ENCODE assay signal across 12 cellular contexts in the genomic region with DNA sequence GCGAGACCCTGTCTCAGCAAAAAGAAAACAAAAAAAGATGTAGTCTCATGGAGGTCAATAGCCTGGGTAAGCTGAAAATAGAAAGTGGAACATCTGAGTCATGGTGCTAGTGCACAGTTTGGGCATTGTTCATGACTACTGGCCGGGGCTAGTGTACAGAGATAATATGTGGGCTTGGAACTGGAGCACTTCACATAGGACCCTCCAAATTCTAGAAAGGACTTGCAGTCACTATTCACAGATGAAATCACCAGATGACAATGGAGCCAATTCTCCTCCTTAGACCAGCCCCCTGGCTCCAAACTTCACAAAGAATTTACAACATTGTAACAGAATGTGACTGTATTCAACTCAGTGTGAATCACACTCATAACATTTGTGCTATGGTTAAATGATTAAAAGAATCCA.
DNase-seq lines count a peak whose midpoint lies in the region; ATAC-seq and TF ChIP-seq lines count a peak whose summit lies in the region.
"Had no signal": no experiment of that assay in that cellular context is flagged by ENCODE, and none has a peak within 500 bp of the region (broad histone marks: within the 10 kb centered on the region; RNA-seq: fewer than 3 reads in every experiment).

No MANE protein-coding gene starts in this region.

- no peak overlapping the region for H3K18ac ChIP-seq in H9 (ENCODE audit: insufficient read length, low read depth, low read length)

- no peaks in the 10 kb centered on the region; a peak in 1 of 7 replicates for H3K36me3 Mint-ChIP-seq in H9 (ENCODE audit: insufficient read depth in 1 of 3, low read depth in 3 of 3)

- no peaks in the 10 kb centered on the region for H4K20me1 ChIP-seq in H9 (ENCODE audit: control insufficient read depth, insufficient read depth, insufficient read length)

- H3K4me3 Mint-ChIP-seq in H9: no peak overlapping the region
- H3K4me3 Mint-ChIP-seq: stimulated activated naive CD8-positive, alpha-beta T cell treated with anti-CD3 and anti-CD28 coated beads, Interleukin-15, amount 100 ng/mL, for 72 hours had no signal

- H2AFZ ChIP-seq in H9 (ENCODE audit: low read length): no peak overlapping the region

- H3K79me2 ChIP-seq in H9 (ENCODE audit: insufficient read depth, low read length): no peaks in the 10 kb centered on the region

- H3K27ac ChIP-seq in H9 (ENCODE audit: insufficient read length, low read depth, low read length) (no peak overlapping the region), stomach (no peak overlapping the region)
- H3K27ac ChIP-seq: HL-60, RWPE1 had no signal

- no peak overlapping the region for H3K27ac Mint-ChIP-seq in H9
- H3K27ac Mint-ChIP-seq: stimulated activated naive CD8-positive, alpha-beta T cell treated with anti-CD3 and anti-CD28 coated beads, Interleukin-15, amount 100 ng/mL, for 72 hours had no signal

- no peak overlapping the region for H3K14ac ChIP-seq in H9 (ENCODE audit: insufficient read depth, low read length)

- H3K36me3 ChIP-seq in H7 (replicated peaks; ENCODE audit: control insufficient read depth, insufficient read depth, low read length) (no peaks in the 10 kb centered on the region), stomach (no peaks in the 10 kb centered on the region)

- no peak overlapping the region for H2BK120ac ChIP-seq in H9 (ENCODE audit: low read depth, low read length, poor library complexity, severe bottlenecking)

- no peak overlapping the region for H4K5ac ChIP-seq in H9 (ENCODE audit: insufficient read length, low read depth, low read length)

- no peak overlapping the region for H2BK5ac ChIP-seq in H9 (ENCODE audit: insufficient read length, low read length)

- no peaks in the 10 kb centered on the region for H3K9me3 Mint-ChIP-seq in H9
- H3K9me3 Mint-ChIP-seq: stimulated activated naive CD8-positive, alpha-beta T cell treated with anti-CD3 and anti-CD28 coated beads, Interleukin-15, amount 100 ng/mL, for 72 hours had no signal

- H4K8ac ChIP-seq in H9 (replicated peaks; ENCODE audit: insufficient read length, low read depth, low read length): no peak overlapping the region

- ATAC-seq in SK-N-SH treated with all-trans-retinoic acid at 6 μM for 48 hours (peak; percentile 63), HG03108 (IDR thresholded peaks at IDR 0.05; ENCODE audit: unreplicated experiment) (no peak)

- no peak overlapping the region for H3K23ac ChIP-seq in H9 (ENCODE audit: insufficient read length, low read depth, low read length)

- no peak overlapping the region for H2BK12ac ChIP-seq in H9 (ENCODE audit: insufficient read length, low read depth, low read length)

- H3K79me1 ChIP-seq in H9 (ENCODE audit: insufficient read depth, low read depth, low read length, poor library complexity, severe bottlenecking): no peaks in the 10 kb centered on the region

- no peak overlapping the region for H3K4ac ChIP-seq in H9 (ENCODE audit: low read depth, low read length)

- TF ChIP-seq EP300 in stomach (IDR thresholded peaks at IDR 0.05): no peak

- no peaks in the 10 kb centered on the region for H3K23me2 ChIP-seq in H9 (ENCODE audit: insufficient read length, low read depth, low read length, poor library complexity, severe bottlenecking)

- no peak overlapping the region for H4K91ac ChIP-seq in H9 (ENCODE audit: insufficient read length, low read depth, low read length)

- no peaks in the 10 kb centered on the region for H3K27me3 ChIP-seq in H7 (ENCODE audit: control insufficient read depth, insufficient read depth, low read length)
- no peaks in the 10 kb centered on the region for H3K27me3 ChIP-seq in H9 (ENCODE audit: insufficient read depth, low read length)
- no peaks in the 10 kb centered on the region for H3K27me3 ChIP-seq in stomach

- H2BK15ac ChIP-seq in H9 (ENCODE audit: low read depth, low read length): no peak overlapping the region

- no peak overlapping the region for H3K56ac ChIP-seq in H9 (ENCODE audit: insufficient read length, low read depth, low read length)

- no peak overlapping the region for H3K9ac ChIP-seq in H9 (ENCODE audit: extremely low read depth, insufficient read length, low read length)

- DNase-seq in Daoy (ENCODE audit: low read depth): peak; percentile 15
- DNase-seq in HFF-Myc (ENCODE audit: extremely low read depth, low read depth): peak; percentile 15
- peak; percentile 89 for DNase-seq in kidney glomerular epithelial cell (lab: John Stamatoyannopoulos, UW)
- DNase-seq in H7: no peak
- DNase-seq in H9: no peak
- no peak for DNase-seq in stomach
- DNase-seq: activated T-cell treated with anti-CD3 and anti-CD28 coated beads, Interleukin-2, amount 50 U/mL, for 1 hour; stimulated activated naive CD8-positive, alpha-beta T cell treated with anti-CD3 and anti-CD28 coated beads, Interleukin-15, amount 100 ng/mL, for 72 hours had no signal

- no peak overlapping the region for H3K4me3 ChIP-seq in HFF-Myc (replicated peaks; ENCODE audit: low read depth, low read length)
- H3K4me3 ChIP-seq in H7 (ENCODE audit: insufficient read depth, low read depth, low read length): no peak overlapping the region
- H3K4me3 ChIP-seq in stomach: no peak overlapping the region

- no peak overlapping the region for H3T11ph ChIP-seq in H9 (ENCODE audit: low read length)

- TF ChIP-seq CTCF in HFF-Myc (IDR thresholded peaks at IDR 0.05; ENCODE audit: low read depth, low read length, missing control alignments) (no peak), H9 (conservative IDR thresholded peaks at IDR 0.05) (no peak), stomach (IDR thresholded peaks at IDR 0.05) (no peak)

- intact Hi-C loops in stomach (cut with DNase I; ENCODE audit: low total_unique reads): no loop called here

- H3K9me3 ChIP-seq in H9 (ENCODE audit: control insufficient read depth, low read depth, low read length) (no peaks in the 10 kb centered on the region), stomach (no peaks in the 10 kb centered on the region)

- H3K4me1 ChIP-seq in H9 (ENCODE audit: insufficient read depth, low read length) (peaks cover 2% of the 10 kb centered on the region; the same call in 1 of the 2 replicates), stomach (peaks cover 0 to 6% (median 0%) of the 10 kb centered on the region in 4 donors)

- no peaks in the 10 kb centered on the region for H3K27me3 Mint-ChIP-seq in H9 (ENCODE audit: low read depth)
- H3K27me3 Mint-ChIP-seq: stimulated activated naive CD8-positive, alpha-beta T cell treated with anti-CD3 and anti-CD28 coated beads, Interleukin-15, amount 100 ng/mL, for 72 hours had no signal

- no peak overlapping the region for H3K4me2 ChIP-seq in H9 (ENCODE audit: insufficient read depth, insufficient read length, low read length)

- H3K4me1 Mint-ChIP-seq in H9: peaks cover 35 to 36% of the 10 kb centered on the region in 2 experiments
- H3K4me1 Mint-ChIP-seq: stimulated activated naive CD8-positive, alpha-beta T cell treated with anti-CD3 and anti-CD28 coated beads, Interleukin-15, amount 100 ng/mL, for 72 hours had no signal

- H2BK20ac ChIP-seq in H9 (ENCODE audit: low read depth, low read length, poor library complexity, severe bottlenecking): no peak overlapping the region

- no peak for TF ChIP-seq POLR2A in stomach (IDR thresholded peaks at IDR 0.05)

- H2AK5ac ChIP-seq in H9 (ENCODE audit: insufficient read length, low read length): no peak overlapping the region

- WGBS in H9 (ENCODE audit: extremely low coverage, insufficient read length, low lambda C conversion rate): no CpG with 5 or more reads among the region's 2 CpGs
- 40 to 70% (median 65%) methylated on average over 2 of the region's 2 CpGs for WGBS in stomach, 5 donors

TF ChIP-seq in SK-N-SH treated with all-trans-retinoic acid at 6 μM for 48 hours, 23 proteins besides CTCF, POLR2A, EP300 and RAD21 (continues in another document):
- TF ChIP-seq ZNF8 (CRISPR knock-in tag; IDR thresholded peaks at IDR 0.05) (no peak), PPARA (CRISPR knock-in tag; IDR thresholded peaks at IDR 0.05; ENCODE audit: borderline replicate concordance) (no peak), RARB (CRISPR knock-in tag; IDR thresholded peaks at IDR 0.05) (no peak), ZNF70 (CRISPR knock-in tag; IDR thresholded peaks at IDR 0.05) (no peak), ZC3H10 (CRISPR knock-in tag; IDR thresholded peaks at IDR 0.05) (no peak), CSDC2 (CRISPR knock-in tag; IDR thresholded peaks at IDR 0.05) (no peak)
- TF ChIP-seq, protein P1, sequence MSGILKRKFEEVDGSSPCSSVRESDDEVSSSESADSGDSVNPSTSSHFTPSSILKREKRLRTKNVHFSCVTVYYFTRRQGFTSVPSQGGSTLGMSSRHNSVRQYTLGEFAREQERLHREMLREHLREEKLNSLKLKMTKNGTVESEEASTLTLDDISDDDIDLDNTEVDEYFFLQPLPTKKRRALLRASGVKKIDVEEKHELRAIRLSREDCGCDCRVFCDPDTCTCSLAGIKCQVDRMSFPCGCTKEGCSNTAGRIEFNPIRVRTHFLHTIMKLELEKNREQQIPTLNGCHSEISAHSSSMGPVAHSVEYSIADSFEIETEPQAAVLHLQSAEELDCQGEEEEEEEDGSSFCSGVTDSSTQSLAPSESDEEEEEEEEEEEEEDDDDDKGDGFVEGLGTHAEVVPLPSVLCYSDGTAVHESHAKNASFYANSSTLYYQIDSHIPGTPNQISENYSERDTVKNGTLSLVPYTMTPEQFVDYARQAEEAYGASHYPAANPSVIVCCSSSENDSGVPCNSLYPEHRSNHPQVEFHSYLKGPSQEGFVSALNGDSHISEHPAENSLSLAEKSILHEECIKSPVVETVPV (CRISPR knock-in tag; IDR thresholded peaks at IDR 0.05): no peak
- TF ChIP-seq, protein P2, sequence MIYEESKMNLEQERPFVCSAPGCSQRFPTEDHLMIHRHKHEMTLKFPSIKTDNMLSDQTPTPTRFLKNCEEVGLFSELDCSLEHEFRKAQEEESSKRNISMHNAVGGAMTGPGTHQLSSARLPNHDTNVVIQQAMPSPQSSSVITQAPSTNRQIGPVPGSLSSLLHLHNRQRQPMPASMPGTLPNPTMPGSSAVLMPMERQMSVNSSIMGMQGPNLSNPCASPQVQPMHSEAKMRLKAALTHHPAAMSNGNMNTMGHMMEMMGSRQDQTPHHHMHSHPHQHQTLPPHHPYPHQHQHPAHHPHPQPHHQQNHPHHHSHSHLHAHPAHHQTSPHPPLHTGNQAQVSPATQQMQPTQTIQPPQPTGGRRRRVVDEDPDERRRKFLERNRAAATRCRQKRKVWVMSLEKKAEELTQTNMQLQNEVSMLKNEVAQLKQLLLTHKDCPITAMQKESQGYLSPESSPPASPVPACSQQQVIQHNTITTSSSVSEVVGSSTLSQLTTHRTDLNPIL (CRISPR knock-in tag; IDR thresholded peaks at IDR 0.05; ENCODE audit: low read depth): no peak

Comparison
In these comparisons a context has a peak if more than half of its experiments do, and no peak if none do; other contexts are left out.
1. DNase-seq: peak in Daoy (single experiment), HFF-Myc (single experiment) and kidney glomerular epithelial cell (single experiment); none in H7 (single experiment), H9 (single experiment) and stomach (single experiment).